ENCODE assay signal across 8 cellular contexts in the genomic region with DNA sequence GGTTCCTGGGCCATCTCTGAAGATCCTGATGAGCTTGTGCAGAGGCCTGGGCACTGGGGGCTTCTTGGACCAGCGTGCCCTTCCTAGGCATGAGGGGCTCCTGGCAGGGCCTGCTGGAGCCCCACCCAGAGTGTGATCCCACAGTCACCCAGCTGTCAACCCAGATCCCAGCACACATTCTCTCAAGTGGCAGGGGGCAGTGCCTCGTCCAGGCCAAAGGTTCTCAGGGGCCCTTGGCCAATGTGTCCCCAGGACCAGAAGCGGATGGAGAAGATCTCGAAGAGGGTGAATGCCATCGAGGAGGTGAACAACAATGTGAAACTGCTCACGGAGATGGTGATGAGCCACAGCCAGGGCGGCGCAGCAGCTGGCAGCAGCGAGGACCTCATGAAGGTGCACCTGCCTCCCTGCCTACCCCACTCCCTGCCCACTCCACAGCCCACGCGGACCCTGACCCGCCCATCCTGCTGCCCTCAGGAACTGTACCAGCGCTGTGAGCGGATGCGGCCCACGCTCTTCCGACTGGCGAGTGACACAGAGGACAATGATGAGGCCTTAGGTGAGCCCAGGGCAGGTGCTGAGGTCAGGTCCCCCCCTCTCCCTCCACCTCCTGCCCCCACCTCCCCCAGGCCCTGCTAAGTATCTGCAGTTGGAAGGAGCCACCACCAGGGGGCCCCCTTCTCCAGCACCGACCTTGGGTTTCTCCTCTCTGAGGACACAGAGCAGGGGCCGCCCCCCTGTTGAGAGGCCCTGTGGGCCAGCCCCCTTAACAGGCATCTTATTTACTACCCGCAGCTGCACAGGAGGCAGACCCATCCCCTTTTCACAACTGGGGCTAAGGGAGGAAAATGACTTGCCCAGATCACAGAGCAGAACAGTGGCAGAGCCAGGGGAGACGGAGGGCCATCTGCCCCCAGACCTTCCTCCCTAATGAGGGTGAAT. TPM values are rescaled to one million over a fixed set of nuclear protein-coding genes. Genes with fewer than 3 reads are reported as not detected.
DNase-seq lines count a peak whose midpoint lies in the region.

No MANE protein-coding gene starts in this region.

- peaks cover 8% of the 10 kb centered on the region for H3K36me3 Mint-ChIP-seq in stimulated activated naive CD8-positive, alpha-beta T cell treated with anti-CD3 and anti-CD28 coated beads, Interleukin-15, Interleukin-2, amounts not matched to agents 100 ng/mL and 50 ng/mL, for 24 hours (ENCODE audit: low read depth)

- H3K27me3 Mint-ChIP-seq in stimulated activated naive CD8-positive, alpha-beta T cell treated with anti-CD3 and anti-CD28 coated beads, Interleukin-15, Interleukin-2, amounts not matched to agents 100 ng/mL and 50 ng/mL, for 24 hours, result no peaks in the 10 kb centered on the region

- peak overlapping the region; percentile 90 for H3K27ac Mint-ChIP-seq in stimulated activated naive CD8-positive, alpha-beta T cell treated with anti-CD3 and anti-CD28 coated beads, Interleukin-15, Interleukin-2, amounts not matched to agents 100 ng/mL and 50 ng/mL, for 24 hours

- H3K4me1 Mint-ChIP-seq in stimulated activated naive CD8-positive, alpha-beta T cell treated with anti-CD3 and anti-CD28 coated beads, Interleukin-15, Interleukin-2, amounts not matched to agents 100 ng/mL and 50 ng/mL, for 24 hours (ENCODE audit: low read depth), result peaks cover 44% of the 10 kb centered on the region

- no peaks in the 10 kb centered on the region for H3K9me3 Mint-ChIP-seq in stimulated activated naive CD8-positive, alpha-beta T cell treated with anti-CD3 and anti-CD28 coated beads, Interleukin-15, Interleukin-2, amounts not matched to agents 100 ng/mL and 50 ng/mL, for 24 hours

- DNase-seq in NCI-H524 (lab: John Stamatoyannopoulos, UW) (peak; percentile 17 to 58), NCI-H524 treated with DMSO at 0.1 percent for 48 hours (lab: John Stamatoyannopoulos, UW) (no peak), NCI-H345 treated with DMSO at 0.1 percent for 48 hours (lab: John Stamatoyannopoulos, UW; ENCODE audit: unreplicated experiment) (peak; percentile 2), myocyte (ENCODE audit: low read depth) (peak; percentile 58), LoVo (ENCODE audit: low spot score) (no peak)
- peak; percentile 43 to 65 for DNase-seq in activated CD8-positive, alpha-beta memory T cell treated with anti-CD3 and anti-CD28 coated beads for 1 hour (ENCODE audit: extremely low read depth in 1 of 2, low read depth in 1 of 2)
- peak; percentile 69 for DNase-seq in effector CD8-positive, alpha-beta T cell (lab: John Stamatoyannopoulos, UW)

- H3K4me3 Mint-ChIP-seq in stimulated activated naive CD8-positive, alpha-beta T cell treated with anti-CD3 and anti-CD28 coated beads, Interleukin-15, Interleukin-2, amounts not matched to agents 100 ng/mL and 50 ng/mL, for 24 hours, result no peak overlapping the region

RNA-seq across cellular contexts. Expression of a gene that starts 14.7 kb away (rescaled TPM):
- total RNA-seq in myocyte, result 50.6 and 65.0 TPM in 2 replicates
- polyA plus RNA-seq in myocyte (2012), result 54.1 TPM

RNA-seq across cellular contexts. Expression of a gene that starts 16.1 kb away (rescaled TPM):
- total RNA-seq in myocyte, result not detected in 2 replicates
- polyA plus RNA-seq in myocyte (2012), result 1.6 TPM

RNA-seq across cellular contexts. Expression of a gene that starts 35.2 kb away (rescaled TPM):
- total RNA-seq in myocyte, result 30.0 and 34.5 TPM in 2 replicates
- 26.9 TPM for polyA plus RNA-seq in myocyte (2012)

RNA-seq across cellular contexts. Expression of a gene that starts 43.5 kb away (rescaled TPM):
- not detected in 2 replicates for total RNA-seq in myocyte
- not detected for polyA plus RNA-seq in myocyte (2012)

RNA-seq across cellular contexts. Expression of a gene that starts 52.1 kb away (rescaled TPM):
- 1,391 and 2,910 TPM in 2 replicates for total RNA-seq in myocyte
- 3,749 TPM for polyA plus RNA-seq in myocyte (2012)

Comparison
In these comparisons a context has a peak if more than half of its experiments do, and no peak if none do; other contexts are left out.
1. DNase-seq: peak in NCI-H524 (2 of 2), NCI-H345 treated with DMSO at 0.1 percent for 48 hours (single experiment), activated CD8-positive, alpha-beta memory T cell treated with anti-CD3 and anti-CD28 coated beads for 1 hour (2 of 2), effector CD8-positive, alpha-beta T cell (single experiment) and myocyte (single experiment); none in NCI-H524 treated with DMSO at 0.1 percent for 48 hours (single experiment) and LoVo (single experiment).